In the genomic region with DNA sequence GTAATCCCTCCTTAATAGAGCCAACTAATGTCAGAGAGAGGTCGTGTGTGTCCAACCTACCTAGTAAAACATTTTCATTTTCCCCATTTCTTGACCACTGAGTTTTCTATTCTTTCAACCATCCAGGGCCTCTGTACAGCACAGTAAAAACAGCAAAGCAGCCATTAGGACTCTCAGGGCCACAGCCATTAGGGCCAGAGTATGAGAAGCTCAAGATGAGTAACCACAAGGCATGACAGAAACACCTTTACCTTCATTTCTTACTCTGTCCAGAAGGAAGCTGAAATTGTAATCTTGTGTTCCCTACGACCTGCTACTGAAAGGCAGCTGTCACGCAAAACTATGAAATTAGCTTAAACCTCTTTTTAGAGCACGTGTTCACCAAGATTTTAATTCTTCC, we compare ENCODE assay signal across 11 cellular contexts. TPM values are rescaled to one million over a fixed set of nuclear protein-coding genes. Genes with fewer than 3 reads are reported as not detected.
A peak's percentile ranks its signal among the peaks of the same experiment; 100 is the strongest.
DNase-seq lines count a peak whose midpoint lies in the region; ATAC-seq and TF ChIP-seq lines count a peak whose summit lies in the region.
"Had no signal": no experiment of that assay in that cellular context is flagged by ENCODE, and none has a peak within 500 bp of the region (broad histone marks: within the 10 kb centered on the region; RNA-seq: fewer than 3 reads in every experiment).

No MANE protein-coding gene starts in this region.

- CTCF ChIA-PET in MCF 10A (lab: Yijun Ruan, JAX), result interaction anchor here (0.7 to 0.9 kb wide), 2 partner anchors 70 to 295 kb away, joined by 3 read pairs; no protein-coding TSS in a partner anchor
- CTCF ChIA-PET in T-cell (lab: Charles Lee), result interaction anchor here in 1 of 2 donors (0.5 kb wide), 1 partner anchor 28 kb away, joined by 4 read pairs; no protein-coding TSS in a partner anchor

- H3K9me3 ChIP-seq in breast epithelium, result no peaks in the 10 kb centered on the region
- H3K9me3 ChIP-seq: heart left ventricle had no signal

- H3K36me3 ChIP-seq in breast epithelium, result no peaks in the 10 kb centered on the region

- H3K4me1 Mint-ChIP-seq in MCF 10A (ENCODE audit: insufficient read depth, unreplicated experiment) (peaks cover 33% of the 10 kb centered on the region), T-cell (peaks cover 50 to 58% (median 52%) of the 10 kb centered on the region in 3 donors), glutamatergic neuron (ENCODE audit: low read depth, unreplicated experiment) (peaks cover 20% of the 10 kb centered on the region), type B pancreatic cell (ENCODE audit: unreplicated experiment) (peaks cover 26% of the 10 kb centered on the region)

- H3K4me3 Mint-ChIP-seq in MCF 10A (ENCODE audit: unreplicated experiment), result peak overlapping the region; percentile 100
- peak overlapping the region; percentile 97 to 100 (median 98) for H3K4me3 Mint-ChIP-seq in T-cell
- no peak overlapping the region for H3K4me3 Mint-ChIP-seq in glutamatergic neuron (ENCODE audit: unreplicated experiment)
- peak overlapping the region; percentile 100 for H3K4me3 Mint-ChIP-seq in type B pancreatic cell

- no peak overlapping the region for H3K27ac Mint-ChIP-seq in MCF 10A (ENCODE audit: low read depth, unreplicated experiment)
- peak overlapping the region; percentile 50 to 59 for H3K27ac Mint-ChIP-seq in T-cell
- H3K27ac Mint-ChIP-seq in glutamatergic neuron (ENCODE audit: unreplicated experiment), result peak overlapping the region; percentile 1
- H3K27ac Mint-ChIP-seq in type B pancreatic cell, result peak overlapping the region; percentile 94

- DNase-seq in MCF 10A (ENCODE audit: unreplicated experiment), result no peak
- DNase-seq in breast epithelium (ENCODE audit: low spot score in 2 of 2), result no peak
- DNase-seq in T-cell, result no peak
- DNase-seq in glutamatergic neuron, result no peak
- no peak for DNase-seq in type B pancreatic cell (ENCODE audit: extremely low spot score, unreplicated experiment)
- DNase-seq in kidney tubule cell (ENCODE audit: low spot score), result no peak
- DNase-seq: activated effector memory CD4-positive, alpha-beta T cell treated with Interleukin-2 at 50 U/mL for 16 hours; heart left ventricle; NCI-H146 had no signal

- no peaks in the 10 kb centered on the region for H3K27me3 Mint-ChIP-seq in MCF 10A (ENCODE audit: insufficient read depth, unreplicated experiment)
- no peaks in the 10 kb centered on the region for H3K27me3 Mint-ChIP-seq in T-cell
- H3K27me3 Mint-ChIP-seq in glutamatergic neuron (ENCODE audit: unreplicated experiment), result peaks cover 8% of the 10 kb centered on the region
- H3K27me3 Mint-ChIP-seq in type B pancreatic cell, result no peaks in the 10 kb centered on the region

- no peak for TF ChIP-seq POLR2A in breast epithelium (IDR thresholded peaks at IDR 0.05)

- TF ChIP-seq CTCF in MCF 10A (IDR thresholded peaks at IDR 0.05; ENCODE audit: unreplicated experiment) (no peak), breast epithelium (IDR thresholded peaks at IDR 0.05) (no peak), glutamatergic neuron (IDR thresholded peaks at IDR 0.05; ENCODE audit: partially characterized antibody, unreplicated experiment) (no peak), type B pancreatic cell (conservative IDR thresholded peaks at IDR 0.05) (no peak)

- H3K27me3 ChIP-seq in breast epithelium, result no peaks in the 10 kb centered on the region
- H3K27me3 ChIP-seq: heart left ventricle had no signal

- TSS peak; percentile 22 for BruUV-seq in MCF 10A (replicated peaks; lab: Mats Ljungman, UMichigan)

- H3K36me3 Mint-ChIP-seq in MCF 10A (ENCODE audit: insufficient read depth, unreplicated experiment) (no peaks in the 10 kb centered on the region), T-cell (peaks cover 16% of the 10 kb centered on the region), glutamatergic neuron (ENCODE audit: unreplicated experiment) (no peaks in the 10 kb centered on the region), type B pancreatic cell (peaks cover 33% of the 10 kb centered on the region)

- H3K9me3 Mint-ChIP-seq in MCF 10A (ENCODE audit: unreplicated experiment) (no peaks in the 10 kb centered on the region), T-cell (no peaks in the 10 kb centered on the region), glutamatergic neuron (ENCODE audit: unreplicated experiment) (peaks cover 11% of the 10 kb centered on the region), type B pancreatic cell (no peaks in the 10 kb centered on the region)

- H3K27ac ChIP-seq in breast epithelium, result peak overlapping the region in 1 of 2 donors; percentile 17

- intact Hi-C loops in MCF 10A (cut with micrococcal nuclease) (no loop called here), breast epithelium (cut with DNase I; ENCODE audit: low total_unique reads) (no loop called here)

- POLR2A ChIA-PET in MCF 10A (lab: Yijun Ruan, JAX) (interaction anchor here (0.6 to 3.3 kb wide), 5 partner anchors 10 to 317 kb away, joined by 3 to 13 read pairs (median 4); no protein-coding TSS in a partner anchor), T-cell (lab: Charles Lee) (no interaction called here)

- no peak overlapping the region for H3K4me3 ChIP-seq in breast epithelium

- no peak for ATAC-seq in T-cell (replicated peaks in 1 of 4)
- ATAC-seq in GM21360 (IDR thresholded peaks at IDR 0.05; ENCODE audit: unreplicated experiment), result no peak
- no peak for ATAC-seq in HG03457 (IDR thresholded peaks at IDR 0.05; ENCODE audit: unreplicated experiment)
- ATAC-seq: heart left ventricle had no signal

- no peaks in the 10 kb centered on the region for H3K4me1 ChIP-seq in breast epithelium

RNA-seq across cellular contexts. Expression of gene SPPL3, which starts 2.3 kb away (rescaled TPM):
- total RNA-seq in MCF 10A (2022), result 32.6 and 43.7 TPM in 2 replicates
- total RNA-seq in breast epithelium, result 10 to 100 TPM; 19.0 to 27.1 (median 22.0) TPM
- 10 to 100 TPM; 36.5 to 46.6 (median 41.8) TPM for total RNA-seq in T-cell
- 53.4 TPM for total RNA-seq in glutamatergic neuron (ENCODE audit: unreplicated experiment)
- total RNA-seq in type B pancreatic cell (ENCODE audit: low replicate concordance), result 67.6 and 67.7 TPM in 2 replicates
